23 cellular contexts compared by ENCODE assay signal in genomic region chr15:56981160-56981559, GRCh38.
"Had no signal": no experiment of that assay in that cellular context is flagged by ENCODE, and none has a peak within 500 bp of the region (broad histone marks: within the 10 kb centered on the region; RNA-seq: fewer than 3 reads in every experiment).

No MANE protein-coding gene starts in this region.

- H3K4me3 Mint-ChIP-seq: activated naive CD4-positive, alpha-beta T cell treated with anti-CD3 and anti-CD28 coated beads for 36 hours; activated T-cell treated with anti-CD3 and anti-CD28 coated beads, Interleukin-2, amount 50 U/mL, for 4 hours; effector memory CD8-positive, alpha-beta T cell; nephron; stimulated activated effector memory CD8-positive, alpha-beta T cell treated with anti-CD3 and anti-CD28 coated beads, Interleukin-12 subunit alpha, Interleukin-12 subunit beta, amount 100 ng/mL, for 72 hours; T-helper 1 cell treated with Interleukin-12 subunit alpha and Interleukin-12 subunit beta and Interleukin-4 antibody, amounts not matched to agents 30 μg/mL and 1 μg/mL, for 36 hours had no signal

- H3K4me3 ChIP-seq: colonic mucosa, dorsolateral prefrontal cortex, left ventricle myocardium inferior, right lobe of liver, stomach, suprapubic skin, tibial nerve had no signal

- DNase-seq: activated CD4-positive, alpha-beta T cell treated with anti-CD3 and anti-CD28 coated beads for 4 hours; activated CD4-positive, alpha-beta T cell treated with anti-CD3 and anti-CD28 coated beads, Interleukin-2, amount 50 U/mL, for 48 hours; activated CD4-positive, CD25-positive, alpha-beta regulatory T cell; activated CD8-positive, alpha-beta memory T cell treated with anti-CD3 and anti-CD28 coated beads, Interleukin-2, amount 50 U/mL, for 48 hours; activated naive CD4-positive, alpha-beta T cell treated with anti-CD3 and anti-CD28 coated beads for 36 hours; activated T-cell treated with anti-CD3 and anti-CD28 coated beads, Interleukin-2, amount 50 U/mL, for 4 hours; aorta; colonic mucosa; dorsolateral prefrontal cortex; effector memory CD8-positive, alpha-beta T cell; hippocampal formation; left ventricle myocardium inferior; midbrain; occipital lobe; right lobe of liver; small intestine; stimulated activated CD4-positive, alpha-beta T cell treated with anti-CD3 and anti-CD28 coated beads, Interleukin-2, amount 100 ng/mL, for 24 hours; stomach had no signal

- H3K27me3 Mint-ChIP-seq: effector memory CD8-positive, alpha-beta T cell had no signal

- H3K4me1 ChIP-seq: colonic mucosa had no signal

- H3K9me3 ChIP-seq: colonic mucosa, left ventricle myocardium inferior, right lobe of liver, stomach, suprapubic skin, tibial nerve had no signal

- H3K36me3 ChIP-seq: colonic mucosa, left ventricle myocardium inferior, right lobe of liver, stomach, suprapubic skin, tibial nerve had no signal

- H3K27ac Mint-ChIP-seq: activated naive CD4-positive, alpha-beta T cell treated with anti-CD3 and anti-CD28 coated beads for 36 hours; stimulated activated effector memory CD8-positive, alpha-beta T cell treated with anti-CD3 and anti-CD28 coated beads, Interleukin-12 subunit alpha, Interleukin-12 subunit beta, amount 100 ng/mL, for 72 hours; T-helper 1 cell treated with Interleukin-12 subunit alpha and Interleukin-12 subunit beta and Interleukin-4 antibody, amounts not matched to agents 30 μg/mL and 1 μg/mL, for 36 hours had no signal

- H3K27ac ChIP-seq: colonic mucosa, left ventricle myocardium inferior, right lobe of liver, stomach, suprapubic skin, tibial nerve had no signal

- H3K9me3 Mint-ChIP-seq: activated naive CD4-positive, alpha-beta T cell treated with anti-CD3 and anti-CD28 coated beads for 36 hours; activated T-cell treated with anti-CD3 and anti-CD28 coated beads, Interleukin-2, amount 50 U/mL, for 4 hours; effector memory CD8-positive, alpha-beta T cell; nephron; stimulated activated effector memory CD8-positive, alpha-beta T cell treated with anti-CD3 and anti-CD28 coated beads, Interleukin-12 subunit alpha, Interleukin-12 subunit beta, amount 100 ng/mL, for 72 hours; T-helper 1 cell treated with Interleukin-12 subunit alpha and Interleukin-12 subunit beta and Interleukin-4 antibody, amounts not matched to agents 30 μg/mL and 1 μg/mL, for 36 hours had no signal

- H3K27me3 ChIP-seq: colonic mucosa, dorsolateral prefrontal cortex, right lobe of liver, stomach, suprapubic skin, tibial nerve had no signal
